9 cellular contexts compared by ENCODE assay signal in the genomic region with DNA sequence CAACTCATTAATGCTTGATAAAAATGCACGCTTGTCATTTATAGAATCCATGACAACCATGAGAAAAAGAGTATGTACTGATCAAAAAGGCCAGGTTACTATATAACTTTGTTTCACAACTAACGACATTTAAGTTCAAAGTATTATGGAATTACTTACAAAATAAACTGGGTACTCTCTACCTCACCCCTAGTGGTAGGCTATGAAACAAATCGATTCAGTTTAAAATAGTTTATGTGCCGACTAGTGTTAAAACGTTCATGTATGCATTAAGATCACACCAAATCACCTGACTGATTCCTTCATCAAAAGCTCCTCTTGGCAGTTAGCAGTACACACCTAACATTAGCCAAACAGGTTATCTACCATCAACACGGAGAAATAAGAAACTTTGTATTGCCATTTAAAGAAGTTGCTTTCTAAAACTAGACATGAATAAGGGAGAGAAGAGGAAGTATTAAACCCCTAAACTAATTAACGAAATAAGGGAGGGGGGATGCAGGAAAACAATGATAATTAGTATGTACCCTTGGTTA.
A peak's percentile ranks its signal among the peaks of the same experiment; 100 is the strongest.
DNase-seq lines count a peak whose midpoint lies in the region; ATAC-seq and TF ChIP-seq lines count a peak whose summit lies in the region.
"Had no signal": no experiment of that assay in that cellular context is flagged by ENCODE, and none has a peak within 500 bp of the region (broad histone marks: within the 10 kb centered on the region; RNA-seq: fewer than 3 reads in every experiment).

No MANE protein-coding gene starts in this region.

- peaks cover 31% of the 10 kb centered on the region for H3K4me1 ChIP-seq in SJCRH30

- no peaks in the 10 kb centered on the region for H3K27me3 ChIP-seq in SJCRH30

- ATAC-seq in HG02642 (IDR thresholded peaks at IDR 0.05; ENCODE audit: poor library complexity, unreplicated experiment) (no peak), HG03565 (IDR thresholded peaks at IDR 0.05; ENCODE audit: unreplicated experiment) (no peak)

- no peak for TF ChIP-seq POLR2A in erythroblast (IDR thresholded peaks at IDR 0.05; ENCODE audit: low read length)

- no peaks in the 10 kb centered on the region for H3K9me3 ChIP-seq in SJCRH30 (replicated peaks)

- no peak for DNase-seq in AG09319 (ENCODE audit: extremely low read depth, low read depth)
- no peak for DNase-seq in SJCRH30
- DNase-seq in inferior parietal cortex (ENCODE audit: extremely low spot score) = peak; percentile 64
- no peak for DNase-seq in erythroblast (lab: John Stamatoyannopoulos, UW)
- DNase-seq in globus pallidus (ENCODE audit: low spot score) = no peak
- DNase-seq: activated CD8-positive, alpha-beta memory T cell treated with anti-CD3 and anti-CD28 coated beads for 24 hours had no signal

- peak overlapping the region; percentile 47 for H3K4me3 ChIP-seq in SJCRH30

- peak; percentile 29 for TF ChIP-seq CTCF in AG09319 (IDR thresholded peaks at IDR 0.05; ENCODE audit: low read depth, low read length)
- TF ChIP-seq CTCF in LNCAP (IDR thresholded peaks at IDR 0.05) = peak; percentile 39

- peak overlapping the region; percentile 52 for H3K27ac ChIP-seq in SJCRH30

- no peaks in the 10 kb centered on the region for H3K36me3 ChIP-seq in SJCRH30
